Comparison of ENCODE assay signal across 27 cellular contexts in genomic region chr16:951660-952301, GRCh38. TPM values are rescaled to one million over a fixed set of nuclear protein-coding genes. Genes with fewer than 3 reads are reported as not detected.
DNase-seq lines count a peak whose midpoint lies in the region; ATAC-seq, FAIRE-seq and TF ChIP-seq lines count a peak whose summit lies in the region.
"Had no signal": no experiment of that assay in that cellular context is flagged by ENCODE, and none has a peak within 500 bp of the region (broad histone marks: within the 10 kb centered on the region; RNA-seq: fewer than 3 reads in every experiment).

No MANE protein-coding gene starts in this region.

- H2AK9ac ChIP-seq in IMR-90 (replicated peaks; ENCODE audit: low read depth, low read length, poor library complexity), result no peak overlapping the region

- FAIRE-seq in astrocyte (lab: Jason Lieb, UNC), result no peak

- no peak overlapping the region for H3K23ac ChIP-seq in IMR-90 (ENCODE audit: low read depth, low read length)

- H3K9me3 ChIP-seq in BLaER1 (no peaks in the 10 kb centered on the region), IMR-90 (ENCODE audit: control insufficient read depth, insufficient read depth, low read length) (no peaks in the 10 kb centered on the region), astrocyte (ENCODE audit: insufficient read depth, low read depth, low read length) (no peaks in the 10 kb centered on the region), osteoblast (ENCODE audit: low read depth, low read length) (no peaks in the 10 kb centered on the region)
- H3K9me3 ChIP-seq: spleen, thoracic aorta had no signal

- ATAC-seq in IMR-90 (ENCODE audit: low read depth), result 0 out of 2 replicates have a peak, but pooled peaks have one; percentile 21
- no peak for ATAC-seq in GM21529 (IDR thresholded peaks at IDR 0.05; ENCODE audit: unreplicated experiment)
- no peak for ATAC-seq in HG02678 (IDR thresholded peaks at IDR 0.05; ENCODE audit: unreplicated experiment)
- ATAC-seq: left lobe of liver; stimulated activated naive B cell treated with anti-CD40 and anti-IgM and Interleukin-4, amounts not matched to agents 10 μg/mL and 1 μg/mL and 100 μg/mL, for 72 hours; T-helper 17 cell had no signal

- DNase-seq in IMR-90, result peak; percentile 70
- DNase-seq in astrocyte (ENCODE audit: low read depth), result peak; percentile 32
- DNase-seq in osteoblast (ENCODE audit: insufficient read length, low spot score, missing footprints), result peak; percentile 72
- no peak for DNase-seq in NCI-H510A (lab: John Stamatoyannopoulos, UW)
- DNase-seq in activated CD4-positive, alpha-beta T cell treated with anti-CD3 and anti-CD28 coated beads, Interleukin-2, amount 50 U/mL, for 4 hours, result no peak
- DNase-seq: activated CD4-positive, alpha-beta T cell treated with anti-CD3 and anti-CD28 coated beads, Interleukin-2, amount 10 ng/mL, durations not matched to agents 7 days and 5 days; effector CD4-positive, alpha-beta T cell; foreskin fibroblast; HCEC 1CT; MM.1S; naive B cell; NCI-H526; occipital lobe; spleen; stimulated activated CD4-positive, alpha-beta T cell treated with anti-CD3 and anti-CD28 coated beads, Interleukin-4, amount 100 ng/mL, for 24 hours; stimulated activated naive B cell treated with anti-CD40 and anti-IgM and Interleukin-4, amounts not matched to agents 10 μg/mL and 1 μg/mL and 100 μg/mL, for 72 hours; T-helper 17 cell had no signal

- in situ Hi-C loops in IMR-90 (cut with MboI; ENCODE audit: low sequenced_read_pairs), result no loop called here

- no peak overlapping the region for H2BK15ac ChIP-seq in IMR-90 (ENCODE audit: low read depth, low read length)

- no peak overlapping the region for H4K91ac ChIP-seq in IMR-90 (ENCODE audit: insufficient read depth, low read depth, low read length)

- TF ChIP-seq CTCF in IMR-90 (conservative IDR thresholded peaks at IDR 0.05; ENCODE audit: low read depth, low read length) (no peak), astrocyte (IDR thresholded peaks at IDR 0.05; ENCODE audit: insufficient read depth, low read depth, low read length) (no peak), osteoblast (IDR thresholded peaks at IDR 0.05; ENCODE audit: extremely low read depth, low read depth, low read length) (no peak)

- H3K4me3 ChIP-seq in BLaER1 (no peak overlapping the region), IMR-90 (ENCODE audit: insufficient read depth, low read depth, low read length) (no peak overlapping the region), astrocyte (ENCODE audit: insufficient read depth, low read depth, low read length) (no peak overlapping the region), osteoblast (ENCODE audit: insufficient read depth, low read length) (no peak overlapping the region)
- H3K4me3 ChIP-seq: spleen, thoracic aorta had no signal

- no peak overlapping the region for H3K9ac ChIP-seq in BLaER1
- no peak overlapping the region for H3K9ac ChIP-seq in IMR-90 (ENCODE audit: low read depth, low read length)
- no peak overlapping the region for H3K9ac ChIP-seq in astrocyte (ENCODE audit: low read length)

- no peaks in the 10 kb centered on the region for H3K27me3 ChIP-seq in BLaER1
- H3K27me3 ChIP-seq in IMR-90 (ENCODE audit: control insufficient read depth, insufficient read depth, low read length), result no peaks in the 10 kb centered on the region
- no peaks in the 10 kb centered on the region for H3K27me3 ChIP-seq in astrocyte (ENCODE audit: insufficient read depth, low read length)
- H3K27me3 ChIP-seq in osteoblast (ENCODE audit: insufficient read depth, low read length), result no peaks in the 10 kb centered on the region
- H3K27me3 ChIP-seq: spleen had no signal

- no peak overlapping the region for H2AK5ac ChIP-seq in IMR-90 (ENCODE audit: low read depth, low read length)

- no peaks in the 10 kb centered on the region for H3K9me1 ChIP-seq in IMR-90 (ENCODE audit: insufficient read depth, low read length)

- H2BK120ac ChIP-seq in IMR-90 (ENCODE audit: low read depth, low read length), result no peak overlapping the region

- peaks cover 2% of the 10 kb centered on the region for H3K9me3 Mint-ChIP-seq in astrocyte (ENCODE audit: unreplicated experiment)
- H3K9me3 Mint-ChIP-seq: activated CD4-positive, alpha-beta T cell treated with anti-CD3 and anti-CD28 coated beads, Interleukin-2, amount 10 ng/mL, durations not matched to agents 7 days and 5 days; activated naive CD4-positive, alpha-beta T cell treated with anti-CD3 and anti-CD28 coated beads, Interleukin-2, amount 50 U/mL, for 24 hours; activated T-helper 1 cell treated with anti-CD3 and anti-CD28 coated beads, Interleukin-12 subunit alpha, Interleukin-12 subunit beta, Interleukin-2, Interleukin-4 antibody, amounts not matched to agents 30 ng/mL and 10 ng/mL and 1 ng/mL, durations not matched to agents 14 hours and 24 hours and 36 hours; stimulated activated naive B cell treated with anti-CD40 and anti-IgM and Interleukin-4, amounts not matched to agents 10 μg/mL and 1 μg/mL and 100 μg/mL, for 72 hours had no signal

- no peak overlapping the region for H3K14ac ChIP-seq in IMR-90 (replicated peaks; ENCODE audit: low read depth, low read length)

- intact Hi-C loops in IMR-90 (cut with micrococcal nuclease), result no loop called here

- H4K8ac ChIP-seq in IMR-90 (ENCODE audit: low read depth in 2 of 2, low read length in 2 of 2), result no peak overlapping the region

- H3K27me3 Mint-ChIP-seq in astrocyte (ENCODE audit: low read depth, unreplicated experiment), result peaks cover 5% of the 10 kb centered on the region
- H3K27me3 Mint-ChIP-seq: activated CD4-positive, alpha-beta T cell treated with anti-CD3 and anti-CD28 coated beads, Interleukin-2, amount 10 ng/mL, durations not matched to agents 7 days and 5 days; activated naive CD4-positive, alpha-beta T cell treated with anti-CD3 and anti-CD28 coated beads, Interleukin-2, amount 50 U/mL, for 24 hours; naive B cell; stimulated activated naive B cell treated with anti-CD40 and anti-IgM and Interleukin-4, amounts not matched to agents 10 μg/mL and 1 μg/mL and 100 μg/mL, for 72 hours; T-helper 17 cell had no signal

- WGBS in IMR-90 (ENCODE audit: extremely low coverage in 2 of 2, insufficient read length in 1 of 2), 2 experiments, result 71% methylated on average over 6 of the region's 22 CpGs; no CpG with 5 or more reads in 1 of the 2 experiments

- TF ChIP-seq RAD21 in IMR-90 (IDR thresholded peaks at IDR 0.05; ENCODE audit: low read length), result no peak

- peaks cover 0 to 6% of the 10 kb centered on the region in 2 experiments; a peak in 2 of 4 replicates for H3K79me1 ChIP-seq in IMR-90 (ENCODE audit: low read depth in 1 of 2, low read length in 2 of 2)

- no peak overlapping the region for H4K5ac ChIP-seq in IMR-90 (ENCODE audit: low read depth, low read length)

- peaks cover 4% of the 10 kb centered on the region for H3K4me1 Mint-ChIP-seq in astrocyte (ENCODE audit: low read depth, unreplicated experiment)
- H3K4me1 Mint-ChIP-seq: activated CD4-positive, alpha-beta T cell treated with anti-CD3 and anti-CD28 coated beads, Interleukin-2, amount 10 ng/mL, durations not matched to agents 7 days and 5 days had no signal

- no peak overlapping the region for H3K18ac ChIP-seq in IMR-90 (ENCODE audit: low read depth, low read length)

- H3K56ac ChIP-seq in IMR-90 (ENCODE audit: extremely low read depth, insufficient read depth, low read length), result no peak overlapping the region

- POLR2A ChIA-PET in IMR-90 (lab: Charles Lee; ENCODE audit: unreplicated experiment), result no interaction called here

- H3K79me2 ChIP-seq in astrocyte (ENCODE audit: insufficient read depth, low read length) (no peaks in the 10 kb centered on the region), osteoblast (ENCODE audit: insufficient read depth, low read length) (no peaks in the 10 kb centered on the region)

- H3K27ac ChIP-seq in BLaER1 (0 out of 2 replicates have a peak overlapping the region, but pooled peaks have one; percentile 38), IMR-90 (ENCODE audit: insufficient read depth, low read length) (no peak overlapping the region), astrocyte (ENCODE audit: low read depth, low read length) (no peak overlapping the region), osteoblast (ENCODE audit: low read depth, low read length) (no peak overlapping the region)
- H3K27ac ChIP-seq: RWPE1, spleen, thoracic aorta, VCaP had no signal

- TF ChIP-seq POLR2A in IMR-90 (IDR thresholded peaks at IDR 0.05; ENCODE audit: low read depth, low read length), result no peak

- no TSS peak for BruUV-seq in IMR-90 (replicated peaks; lab: Mats Ljungman, UMichigan)

- dilution Hi-C loops in IMR-90 (cut with HindIII; ENCODE audit: low sequenced_read_pairs, unreplicated experiment), result no loop called here

- H4K20me1 ChIP-seq in BLaER1, result peaks cover 61% of the 10 kb centered on the region; the same call in 1 of the 2 replicates
- H4K20me1 ChIP-seq in IMR-90 (ENCODE audit: insufficient read depth, low read length), result no peaks in the 10 kb centered on the region; the same call in none of the 2 replicates
- peaks cover 8% of the 10 kb centered on the region for H4K20me1 ChIP-seq in astrocyte (ENCODE audit: insufficient read depth, low read length)
- H4K20me1 ChIP-seq in osteoblast (ENCODE audit: insufficient read depth, low read length), result peaks cover 17% of the 10 kb centered on the region

- no peak overlapping the region for H3K27ac Mint-ChIP-seq in astrocyte (ENCODE audit: unreplicated experiment)
- H3K27ac Mint-ChIP-seq: activated CD4-positive, alpha-beta T cell treated with anti-CD3 and anti-CD28 coated beads, Interleukin-2, amount 10 ng/mL, durations not matched to agents 7 days and 5 days; activated naive CD4-positive, alpha-beta T cell treated with anti-CD3 and anti-CD28 coated beads, Interleukin-2, amount 50 U/mL, for 24 hours; activated T-helper 1 cell treated with anti-CD3 and anti-CD28 coated beads, Interleukin-12 subunit alpha, Interleukin-12 subunit beta, Interleukin-2, Interleukin-4 antibody, amounts not matched to agents 30 ng/mL and 10 ng/mL and 1 ng/mL, durations not matched to agents 14 hours and 24 hours and 36 hours; naive B cell; stimulated activated naive B cell treated with anti-CD40 and anti-IgM and Interleukin-4, amounts not matched to agents 10 μg/mL and 1 μg/mL and 100 μg/mL, for 72 hours; T-helper 17 cell had no signal

- no peak overlapping the region for H3K4me3 Mint-ChIP-seq in astrocyte (ENCODE audit: unreplicated experiment)
- H3K4me3 Mint-ChIP-seq: activated CD4-positive, alpha-beta T cell treated with anti-CD3 and anti-CD28 coated beads, Interleukin-2, amount 10 ng/mL, durations not matched to agents 7 days and 5 days; activated naive CD4-positive, alpha-beta T cell treated with anti-CD3 and anti-CD28 coated beads, Interleukin-2, amount 50 U/mL, for 24 hours; activated T-helper 1 cell treated with anti-CD3 and anti-CD28 coated beads, Interleukin-12 subunit alpha, Interleukin-12 subunit beta, Interleukin-2, Interleukin-4 antibody, amounts not matched to agents 30 ng/mL and 10 ng/mL and 1 ng/mL, durations not matched to agents 14 hours and 24 hours and 36 hours; naive B cell; stimulated activated naive B cell treated with anti-CD40 and anti-IgM and Interleukin-4, amounts not matched to agents 10 μg/mL and 1 μg/mL and 100 μg/mL, for 72 hours; T-helper 17 cell had no signal

- no peak overlapping the region for H2BK5ac ChIP-seq in IMR-90 (ENCODE audit: low read depth, low read length, poor library complexity, severe bottlenecking)

- peaks cover 28% of the 10 kb centered on the region for H3K36me3 Mint-ChIP-seq in astrocyte (ENCODE audit: low read depth, unreplicated experiment)

- H2AFZ ChIP-seq in IMR-90 (replicated peaks; ENCODE audit: low read length, poor library complexity) (no peak overlapping the region), astrocyte (ENCODE audit: low read depth, low read length) (no peak overlapping the region), osteoblast (ENCODE audit: low read length) (no peak overlapping the region)

- CTCF ChIA-PET in IMR-90 (lab: Yijun Ruan, JAX), result no interaction called here

- H3K4me1 ChIP-seq in BLaER1, result peaks cover 13% of the 10 kb centered on the region
- H3K4me1 ChIP-seq in IMR-90 (ENCODE audit: control insufficient read depth, insufficient read depth, low read length), result no peaks in the 10 kb centered on the region
- H3K4me1 ChIP-seq in astrocyte (ENCODE audit: insufficient read depth, low read length), result no peaks in the 10 kb centered on the region
- H3K4me1 ChIP-seq in osteoblast (ENCODE audit: insufficient read depth, low read length), result no peaks in the 10 kb centered on the region

- peak overlapping the region; percentile 59 for H3K4me2 ChIP-seq in BLaER1
- H3K4me2 ChIP-seq in IMR-90 (ENCODE audit: low read depth, low read length), result no peak overlapping the region
- no peak overlapping the region for H3K4me2 ChIP-seq in astrocyte (ENCODE audit: low read length)
- no peak overlapping the region for H3K4me2 ChIP-seq in osteoblast (ENCODE audit: insufficient read depth, low read length)

- H3K36me3 ChIP-seq in BLaER1 (peaks cover 50% of the 10 kb centered on the region), IMR-90 (ENCODE audit: control insufficient read depth, insufficient read depth, low read length) (peaks cover 10% of the 10 kb centered on the region), astrocyte (ENCODE audit: insufficient read depth, low read length) (no peaks in the 10 kb centered on the region), osteoblast (ENCODE audit: insufficient read depth, low read length) (no peaks in the 10 kb centered on the region)

- H3K4ac ChIP-seq in IMR-90 (ENCODE audit: low read depth, low read length), result no peak overlapping the region

- H2BK20ac ChIP-seq in IMR-90 (ENCODE audit: low read depth, low read length), result no peak overlapping the region

RNA-seq across cellular contexts. Expression of gene LMF1, which starts 19.0 kb away (rescaled TPM):
- total RNA-seq in IMR-90 (2012; rRNA removed) (6.7 and 13.1 TPM in 2 replicates), astrocyte (12.6 and 15.0 TPM in 2 replicates), osteoblast (25.3 and 35.8 TPM in 2 replicates)
- 7.7 and 11.0 TPM in 2 replicates for polyA plus RNA-seq in IMR-90 (2012; rRNA removed)
- polyA plus RNA-seq in IMR-90 (2012; cell fraction: cytosol; rRNA removed), result 11.9 and 15.1 TPM in 2 replicates
- 17.8 and 49.9 TPM in 2 replicates for polyA plus RNA-seq in IMR-90 (2012; cell fraction: nucleus; rRNA removed; ENCODE audit: low replicate concordance)

RNA-seq across cellular contexts. Expression of gene SOX8, which starts 29.8 kb away (rescaled TPM):
- total RNA-seq in IMR-90 (2012; rRNA removed) (under 0.01 TPM in 2 replicates), astrocyte (0.70 and 0.98 TPM in 2 replicates), osteoblast (under 0.01 TPM in 1 of 2 replicates, not detected in the other)
- polyA plus RNA-seq in IMR-90 (2012; rRNA removed), result 0.26 and 0.27 TPM in 2 replicates
- polyA plus RNA-seq in IMR-90 (2012; cell fraction: cytosol; rRNA removed), result 0.15 and 0.22 TPM in 2 replicates
- polyA plus RNA-seq in IMR-90 (2012; cell fraction: nucleus; rRNA removed; ENCODE audit: low replicate concordance), result 1.9 and 2.9 TPM in 2 replicates
- total RNA-seq: epithelial cell of proximal tubule, left lobe of liver had no signal

Comparison
In these comparisons a context has a peak if more than half of its experiments do, and no peak if none do; other contexts are left out.
1. DNase-seq: peak in IMR-90 (single experiment), astrocyte (single experiment) and osteoblast (single experiment); none in NCI-H510A (single experiment) and activated CD4-positive, alpha-beta T cell treated with anti-CD3 and anti-CD28 coated beads, Interleukin-2, amount 50 U/mL, for 4 hours (0 of 2).